Comparison of ENCODE assay signal across 19 cellular contexts in genomic region chr18:48874701-48875162, GRCh38.
DNase-seq lines count a peak whose midpoint lies in the region; ATAC-seq, FAIRE-seq and TF ChIP-seq lines count a peak whose summit lies in the region.
"Had no signal": no experiment of that assay in that cellular context is flagged by ENCODE, and none has a peak within 500 bp of the region (broad histone marks: within the 10 kb centered on the region; RNA-seq: fewer than 3 reads in every experiment).

No MANE protein-coding gene starts in this region.

- peaks cover 35% of the 10 kb centered on the region for H3K4me1 Mint-ChIP-seq in astrocyte (ENCODE audit: low read depth, unreplicated experiment)
- H3K4me1 Mint-ChIP-seq in stimulated activated naive B cell treated with anti-CD40 and anti-IgM and Interleukin-4, amounts not matched to agents 10 μg/mL and 1 μg/mL and 100 μg/mL, for 72 hours: peaks cover 9 to 31% of the 10 kb centered on the region in 2 donors

- H3K9me2 ChIP-seq in OCI-LY7 (ENCODE audit: insufficient read depth, low read length): no peaks in the 10 kb centered on the region

- no peak for TF ChIP-seq CTCF in HEK293 (tag by site-specific recombination; IDR thresholded peaks at IDR 0.05)
- TF ChIP-seq CTCF in astrocyte (IDR thresholded peaks at IDR 0.05; ENCODE audit: insufficient read depth, low read depth, low read length): no peak
- no peak for TF ChIP-seq CTCF in OCI-LY7 (conservative IDR thresholded peaks at IDR 0.05; ENCODE audit: low read length)

- POLR2A ChIA-PET in HEK293 (lab: Yijun Ruan, JAX): no interaction called here
- POLR2A ChIA-PET in OCI-LY7 (lab: Charles Lee): no interaction called here

- intact Hi-C loops in OCI-LY7 (cut with micrococcal nuclease; ENCODE audit: unreplicated experiment): no loop called here

- DNase-seq in astrocyte (ENCODE audit: low read depth): no peak
- no peak for DNase-seq in mesenchymal stem cell
- DNase-seq in stimulated activated naive B cell treated with anti-CD40 and anti-IgM and Interleukin-4, amounts not matched to agents 10 μg/mL and 1 μg/mL and 100 μg/mL, for 72 hours: no peak
- DNase-seq in activated CD8-positive, alpha-beta memory T cell treated with anti-CD3 and anti-CD28 coated beads, Interleukin-2, amount 50 U/mL, for 4 hours: no peak
- no peak for DNase-seq in ureter (ENCODE audit: low spot score)
- no peak for DNase-seq in OCI-LY7 (ENCODE audit: low spot score)
- DNase-seq: CD4-positive, alpha-beta T cell; EL; Karpas-422; MG63; NCI-H1092 treated with DMSO at 0.1 percent for 48 hours; NCI-H1694; NCI-H2107; NCI-H2227 treated with DMSO at 0.1 percent for 48 hours; NCI-H524; SHP77 treated with DMSO at 0.1 percent for 48 hours had no signal

- H3K27me3 ChIP-seq in astrocyte (ENCODE audit: insufficient read depth, low read length): no peaks in the 10 kb centered on the region
- H3K27me3 ChIP-seq in mesenchymal stem cell (ENCODE audit: control insufficient read depth in 1 of 2, insufficient read depth in 1 of 2, low read length in 2 of 2): no peaks in the 10 kb centered on the region
- H3K27me3 ChIP-seq: MG63, Peyer's patch had no signal

- CTCF ChIA-PET in HEK293 (lab: Yijun Ruan, JAX): no interaction called here
- CTCF ChIA-PET in OCI-LY7 (lab: Charles Lee; ENCODE audit: unreplicated experiment): interaction anchor here (0.7 kb wide), 1 partner anchor 89 kb away, joined by 3 read pairs; no protein-coding TSS in a partner anchor

- H3K36me3 Mint-ChIP-seq in astrocyte (ENCODE audit: low read depth, unreplicated experiment): peaks cover 2% of the 10 kb centered on the region
- H3K36me3 Mint-ChIP-seq in stimulated activated naive B cell treated with anti-CD40 and anti-IgM and Interleukin-4, amounts not matched to agents 10 μg/mL and 1 μg/mL and 100 μg/mL, for 72 hours: no peaks in the 10 kb centered on the region

- H3K79me1 ChIP-seq in mesenchymal stem cell (replicated peaks; ENCODE audit: low read length, poor library complexity, severe bottlenecking): peaks cover 1% of the 10 kb centered on the region

- no peak overlapping the region for H3K14ac ChIP-seq in mesenchymal stem cell (ENCODE audit: low read length in 2 of 2)

- H3K9ac ChIP-seq in astrocyte (ENCODE audit: low read length) (no peak overlapping the region), mesenchymal stem cell (ENCODE audit: low read length) (no peak overlapping the region)

- H2AFZ ChIP-seq in astrocyte (ENCODE audit: low read depth, low read length): no peak overlapping the region
- no peak overlapping the region for H2AFZ ChIP-seq in mesenchymal stem cell (ENCODE audit: low read depth, low read length)
- H2AFZ ChIP-seq in OCI-LY7 (ENCODE audit: low read length): no peak overlapping the region

- H3K4me3 Mint-ChIP-seq in astrocyte (ENCODE audit: unreplicated experiment): no peak overlapping the region
- H3K4me3 Mint-ChIP-seq in stimulated activated naive B cell treated with anti-CD40 and anti-IgM and Interleukin-4, amounts not matched to agents 10 μg/mL and 1 μg/mL and 100 μg/mL, for 72 hours: no peak overlapping the region
- H3K4me3 Mint-ChIP-seq: CD4-positive, alpha-beta T cell had no signal

- H4K20me1 ChIP-seq in astrocyte (ENCODE audit: insufficient read depth, low read length) (no peaks in the 10 kb centered on the region), OCI-LY7 (ENCODE audit: insufficient read depth, low read length) (no peaks in the 10 kb centered on the region)

- no peak overlapping the region for H2BK15ac ChIP-seq in mesenchymal stem cell (ENCODE audit: low read depth, poor library complexity, severe bottlenecking)

- H3K36me3 ChIP-seq in HEK293 (ENCODE audit: control insufficient read depth in 2 of 2, insufficient read depth in 1 of 2, low read length in 2 of 2) (no peaks in the 10 kb centered on the region), astrocyte (ENCODE audit: insufficient read depth, low read length) (no peaks in the 10 kb centered on the region), mesenchymal stem cell (ENCODE audit: control insufficient read depth in 1 of 2, insufficient read depth in 2 of 2, low read depth in 1 of 2, low read length in 2 of 2) (no peaks in the 10 kb centered on the region), OCI-LY7 (ENCODE audit: insufficient read depth, low read length) (no peaks in the 10 kb centered on the region)
- H3K36me3 ChIP-seq: MG63, Peyer's patch had no signal

- no peak overlapping the region for H3K23ac ChIP-seq in mesenchymal stem cell (ENCODE audit: low read length in 2 of 2)

- no peaks in the 10 kb centered on the region for H3K79me2 ChIP-seq in astrocyte (ENCODE audit: insufficient read depth, low read length)
- H3K79me2 ChIP-seq in OCI-LY7 (ENCODE audit: insufficient read depth, low read depth, low read length): no peaks in the 10 kb centered on the region

- H3K4ac ChIP-seq in mesenchymal stem cell (ENCODE audit: low read depth in 1 of 2, low read length in 2 of 2): peak overlapping the region in 1 of 2 experiments; percentile 32

- no peak overlapping the region for H3K4me2 ChIP-seq in astrocyte (ENCODE audit: low read length)
- no peak overlapping the region for H3K4me2 ChIP-seq in mesenchymal stem cell (ENCODE audit: low read length, poor library complexity, severe bottlenecking)
- no peak overlapping the region for H3K4me2 ChIP-seq in OCI-LY7 (ENCODE audit: low read length)

- H2BK5ac ChIP-seq in mesenchymal stem cell (ENCODE audit: low read depth, low read length, poor library complexity, severe bottlenecking): no peak overlapping the region

- no TSS peak for BruUV-seq in OCI-LY7 (replicated peaks; lab: Mats Ljungman, UMichigan)

- 98% methylated on average over 15 of the region's 15 CpGs for WGBS in mesenchymal stem cell

- no peak overlapping the region for H2BK120ac ChIP-seq in mesenchymal stem cell (ENCODE audit: low read depth, low read length)

- H3K4me1 ChIP-seq in HEK293 (ENCODE audit: control insufficient read depth, insufficient read depth, low read length): peaks cover 6% of the 10 kb centered on the region
- peaks cover 28% of the 10 kb centered on the region for H3K4me1 ChIP-seq in astrocyte (ENCODE audit: insufficient read depth, low read length)
- H3K4me1 ChIP-seq in mesenchymal stem cell (ENCODE audit: control insufficient read depth, insufficient read depth, low read depth, low read length): peaks cover 49% of the 10 kb centered on the region
- H3K4me1 ChIP-seq in OCI-LY7 (ENCODE audit: insufficient read depth, low read length, poor library complexity, severe bottlenecking): peaks cover 2% of the 10 kb centered on the region
- H3K4me1 ChIP-seq: Peyer's patch had no signal

- no peak overlapping the region for H4K91ac ChIP-seq in mesenchymal stem cell (ENCODE audit: low read length)

- H3K27ac ChIP-seq in HEK293 (ENCODE audit: extremely low read depth, low read depth, low read length) (no peak overlapping the region), astrocyte (ENCODE audit: low read depth, low read length) (no peak overlapping the region), mesenchymal stem cell (ENCODE audit: low read length, poor library complexity, severe bottlenecking) (no peak overlapping the region), OCI-LY7 (ENCODE audit: low read depth, low read length, poor library complexity, severe bottlenecking) (no peak overlapping the region)
- H3K27ac ChIP-seq: Peyer's patch had no signal

- H3K27me3 Mint-ChIP-seq in astrocyte (ENCODE audit: low read depth, unreplicated experiment): no peaks in the 10 kb centered on the region
- H3K27me3 Mint-ChIP-seq in stimulated activated naive B cell treated with anti-CD40 and anti-IgM and Interleukin-4, amounts not matched to agents 10 μg/mL and 1 μg/mL and 100 μg/mL, for 72 hours: peaks cover 0 to 5% of the 10 kb centered on the region in 2 donors
- H3K27me3 Mint-ChIP-seq: CD4-positive, alpha-beta T cell had no signal

- H2AK5ac ChIP-seq in mesenchymal stem cell (ENCODE audit: low read length, severe bottlenecking): peak overlapping the region; percentile 96

- no peaks in the 10 kb centered on the region for H3K9me3 Mint-ChIP-seq in astrocyte (ENCODE audit: unreplicated experiment)
- no peaks in the 10 kb centered on the region for H3K9me3 Mint-ChIP-seq in stimulated activated naive B cell treated with anti-CD40 and anti-IgM and Interleukin-4, amounts not matched to agents 10 μg/mL and 1 μg/mL and 100 μg/mL, for 72 hours
- H3K9me3 Mint-ChIP-seq: CD4-positive, alpha-beta T cell had no signal

- no peaks in the 10 kb centered on the region for H3K9me3 ChIP-seq in HEK293 (ENCODE audit: control insufficient read depth, insufficient read depth, low read depth, low read length)
- H3K9me3 ChIP-seq in astrocyte (ENCODE audit: insufficient read depth, low read depth, low read length): no peaks in the 10 kb centered on the region
- H3K9me3 ChIP-seq in mesenchymal stem cell (ENCODE audit: control insufficient read depth, low read length): no peaks in the 10 kb centered on the region
- no peaks in the 10 kb centered on the region for H3K9me3 ChIP-seq in OCI-LY7 (ENCODE audit: low read length)
- H3K9me3 ChIP-seq: MG63, Peyer's patch had no signal

- peak overlapping the region; percentile 78 for H3K27ac Mint-ChIP-seq in astrocyte (ENCODE audit: unreplicated experiment)
- peak overlapping the region; percentile 20 for H3K27ac Mint-ChIP-seq in stimulated activated naive B cell treated with anti-CD40 and anti-IgM and Interleukin-4, amounts not matched to agents 10 μg/mL and 1 μg/mL and 100 μg/mL, for 72 hours
- H3K27ac Mint-ChIP-seq: CD4-positive, alpha-beta T cell had no signal

- FAIRE-seq in astrocyte (lab: Jason Lieb, UNC): no peak
- FAIRE-seq: H1 had no signal

- peak overlapping the region; percentile 70 to 96 for H2BK12ac ChIP-seq in mesenchymal stem cell (ENCODE audit: low read length in 2 of 2)

- H3K4me3 ChIP-seq in HEK293 (ENCODE audit: low read depth, low read length) (no peak overlapping the region), astrocyte (ENCODE audit: insufficient read depth, low read depth, low read length) (no peak overlapping the region), mesenchymal stem cell (ENCODE audit: insufficient read depth in 1 of 2, low read depth in 1 of 2, low read length in 2 of 2) (no peak overlapping the region), OCI-LY7 (ENCODE audit: low read depth, low read length, poor library complexity, severe bottlenecking) (no peak overlapping the region)
- H3K4me3 ChIP-seq: MG63, Peyer's patch had no signal

- ATAC-seq in stimulated activated naive B cell treated with anti-CD40 and anti-IgM and Interleukin-4, amounts not matched to agents 10 μg/mL and 1 μg/mL and 100 μg/mL, for 72 hours (replicated peaks): no peak

- H4K8ac ChIP-seq in mesenchymal stem cell (ENCODE audit: low read length): no peak overlapping the region

- peak overlapping the region; percentile 11 to 37 for H3K18ac ChIP-seq in mesenchymal stem cell (ENCODE audit: low read depth in 1 of 2, low read length in 2 of 2)

TF ChIP-seq in HEK293, 187 proteins besides CTCF, POLR2A, EP300 and RAD21 (continues in another document):
- TF ChIP-seq KLF16 (tag by site-specific recombination; IDR thresholded peaks at IDR 0.05): no peak
